ENCODE assay signal across 28 cellular contexts in genomic region chr5:140249536-140249935, GRCh38. TPM values are rescaled to one million over a fixed set of nuclear protein-coding genes. Genes with fewer than 3 reads are reported as not detected.
A peak's percentile ranks its signal among the peaks of the same experiment; 100 is the strongest.
DNase-seq lines count a peak whose midpoint lies in the region; ATAC-seq and TF ChIP-seq lines count a peak whose summit lies in the region.
"Had no signal": no experiment of that assay in that cellular context is flagged by ENCODE, and none has a peak within 500 bp of the region (broad histone marks: within the 10 kb centered on the region; RNA-seq: fewer than 3 reads in every experiment).

No MANE protein-coding gene starts in this region.

- peaks cover 53% of the 10 kb centered on the region for H3K79me2 ChIP-seq in MM.1S (ENCODE audit: low read length)

- H3K27me3 Mint-ChIP-seq in natural killer cell treated with Interleukin-12 subunit alpha and Interleukin-12 subunit beta and Interleukin-15 and Interleukin-18, amount 100 ng/mL, for 72 hours: no peaks in the 10 kb centered on the region
- H3K27me3 Mint-ChIP-seq in natural killer cell (ENCODE audit: low read depth in 2 of 2): no peaks in the 10 kb centered on the region
- no peaks in the 10 kb centered on the region for H3K27me3 Mint-ChIP-seq in activated T-helper 17 cell treated with anti-CD3 and anti-CD28 coated beads, Interleukin-2, amount 50 U/mL, for 72 hours
- H3K27me3 Mint-ChIP-seq: CD4-positive, alpha-beta T cell; naive thymus-derived CD8-positive, alpha-beta T cell had no signal

- in situ Hi-C loops in GM13976 (cut with MboI; ENCODE audit: low sequenced_read_pairs, unreplicated experiment): loop anchor here (25.0 kb wide), 1 partner anchor 463 kb away; the partner anchor contains the start of gene ZMAT2

- intact Hi-C loops in natural killer cell (cut with micrococcal nuclease): no loop called here

- no peak overlapping the region for H2AFZ ChIP-seq in MM.1S (ENCODE audit: low read length)
- H2AFZ ChIP-seq: GM23338, hepatocyte had no signal

- no peaks in the 10 kb centered on the region for H3K27me3 ChIP-seq in MM.1S (replicated peaks; ENCODE audit: insufficient read depth, low read length)
- H3K27me3 ChIP-seq: esophagus squamous epithelium, hepatocyte, left lung, ovary, right atrium auricular region, spleen, tibial artery had no signal

- H3K27ac ChIP-seq in MM.1S (ENCODE audit: low read length): peak overlapping the region; percentile 28; the same call in 1 of the 2 replicates
- H3K27ac ChIP-seq: hepatocyte, ovary, right atrium auricular region, spleen, tibial artery had no signal

- peaks cover 44% of the 10 kb centered on the region for H3K4me1 ChIP-seq in MM.1S (ENCODE audit: low read length)

- peak overlapping the region; percentile 3 for H3K4me3 Mint-ChIP-seq in natural killer cell treated with Interleukin-12 subunit alpha and Interleukin-12 subunit beta and Interleukin-15 and Interleukin-18, amount 100 ng/mL, for 72 hours
- H3K4me3 Mint-ChIP-seq in natural killer cell: no peak overlapping the region
- peak overlapping the region; percentile 17 for H3K4me3 Mint-ChIP-seq in activated T-helper 17 cell treated with anti-CD3 and anti-CD28 coated beads, Interleukin-2, amount 50 U/mL, for 72 hours
- no peak overlapping the region for H3K4me3 Mint-ChIP-seq in stimulated activated effector memory CD8-positive, alpha-beta T cell treated with anti-CD3 and anti-CD28 coated beads, Interleukin-12 subunit alpha, Interleukin-12 subunit beta, amount 100 ng/mL, for 72 hours
- H3K4me3 Mint-ChIP-seq: CD4-positive, alpha-beta T cell; endodermal cell; GM23338; naive thymus-derived CD8-positive, alpha-beta T cell had no signal

- no peak overlapping the region for H3K4me3 ChIP-seq in MM.1S (ENCODE audit: low read length)
- H3K4me3 ChIP-seq: esophagus squamous epithelium, GM23338, hepatocyte, left lung, ovary, right atrium auricular region, spleen, tibial artery had no signal

- peak overlapping the region; percentile 12; the same call in 1 of the 2 replicates for H3K4me2 ChIP-seq in MM.1S (ENCODE audit: low read depth, low read length)
- H3K4me2 ChIP-seq: GM23338, hepatocyte had no signal

- peaks cover 28% of the 10 kb centered on the region for H3F3A ChIP-seq in MM.1S (ENCODE audit: insufficient read depth, low read length)

- H3K4me1 Mint-ChIP-seq in natural killer cell treated with Interleukin-12 subunit alpha and Interleukin-12 subunit beta and Interleukin-15 and Interleukin-18, amount 100 ng/mL, for 72 hours (ENCODE audit: low read depth in 2 of 2): peaks cover 35 to 45% of the 10 kb centered on the region in 2 donors
- H3K4me1 Mint-ChIP-seq in natural killer cell: peaks cover 24 to 41% of the 10 kb centered on the region in 2 donors
- peaks cover 37% of the 10 kb centered on the region for H3K4me1 Mint-ChIP-seq in activated T-helper 17 cell treated with anti-CD3 and anti-CD28 coated beads, Interleukin-2, amount 50 U/mL, for 72 hours
- peaks cover 54% of the 10 kb centered on the region for H3K4me1 Mint-ChIP-seq in stimulated activated effector memory CD8-positive, alpha-beta T cell treated with anti-CD3 and anti-CD28 coated beads, Interleukin-12 subunit alpha, Interleukin-12 subunit beta, amount 100 ng/mL, for 72 hours

- TF ChIP-seq CTCF in natural killer cell (IDR thresholded peaks at IDR 0.05) (no peak), MM.1S (IDR thresholded peaks at IDR 0.05; ENCODE audit: low read length) (no peak), GM13976 (IDR thresholded peaks at IDR 0.05; ENCODE audit: borderline replicate concordance, control extremely low read depth, extremely low read depth, insufficient read depth, missing control alignments) (no peak)

- ATAC-seq in natural killer cell treated with Interleukin-12 subunit alpha and Interleukin-12 subunit beta and Interleukin-15 and Interleukin-18, amount 100 ng/mL, for 72 hours: no peak
- ATAC-seq in natural killer cell (no peak), HG03196 (IDR thresholded peaks at IDR 0.05; ENCODE audit: unreplicated experiment) (no peak)
- no peak for ATAC-seq in activated T-helper 17 cell treated with anti-CD3 and anti-CD28 coated beads, Interleukin-2, amount 50 U/mL, for 72 hours (replicated peaks)
- no peak for ATAC-seq in stimulated activated effector memory CD8-positive, alpha-beta T cell treated with anti-CD3 and anti-CD28 coated beads, Interleukin-12 subunit alpha, Interleukin-12 subunit beta, amount 100 ng/mL, for 72 hours
- ATAC-seq: GM23338; left lung; naive thymus-derived CD8-positive, alpha-beta T cell; stimulated activated naive CD8-positive, alpha-beta T cell treated with anti-CD3 and anti-CD28 coated beads, Interleukin-15, Interleukin-2, amounts not matched to agents 100 U/mL and 50 U/mL, for 24 hours had no signal

- H3K36me3 ChIP-seq in MM.1S (replicated peaks; ENCODE audit: insufficient read depth, low read length): no peaks in the 10 kb centered on the region
- H3K36me3 ChIP-seq: ovary had no signal

- H3K9ac ChIP-seq in MM.1S (ENCODE audit: low read length): no peak overlapping the region

- peaks cover 6% of the 10 kb centered on the region for H3K36me3 Mint-ChIP-seq in natural killer cell treated with Interleukin-12 subunit alpha and Interleukin-12 subunit beta and Interleukin-15 and Interleukin-18, amount 100 ng/mL, for 72 hours
- H3K36me3 Mint-ChIP-seq in natural killer cell: no peaks in the 10 kb centered on the region
- H3K36me3 Mint-ChIP-seq in activated T-helper 17 cell treated with anti-CD3 and anti-CD28 coated beads, Interleukin-2, amount 50 U/mL, for 72 hours (ENCODE audit: low read depth): peaks cover 36% of the 10 kb centered on the region
- H3K36me3 Mint-ChIP-seq in stimulated activated effector memory CD8-positive, alpha-beta T cell treated with anti-CD3 and anti-CD28 coated beads, Interleukin-12 subunit alpha, Interleukin-12 subunit beta, amount 100 ng/mL, for 72 hours: peaks cover 25% of the 10 kb centered on the region

- H3K9me2 ChIP-seq in MM.1S (replicated peaks; ENCODE audit: insufficient read depth, low read length): no peaks in the 10 kb centered on the region

- no peak overlapping the region for H3K27ac Mint-ChIP-seq in natural killer cell treated with Interleukin-12 subunit alpha and Interleukin-12 subunit beta and Interleukin-15 and Interleukin-18, amount 100 ng/mL, for 72 hours
- peak overlapping the region in 1 of 2 donors; percentile 41 for H3K27ac Mint-ChIP-seq in natural killer cell
- no peak overlapping the region for H3K27ac Mint-ChIP-seq in activated T-helper 17 cell treated with anti-CD3 and anti-CD28 coated beads, Interleukin-2, amount 50 U/mL, for 72 hours
- H3K27ac Mint-ChIP-seq in stimulated activated effector memory CD8-positive, alpha-beta T cell treated with anti-CD3 and anti-CD28 coated beads, Interleukin-12 subunit alpha, Interleukin-12 subunit beta, amount 100 ng/mL, for 72 hours: no peak overlapping the region
- H3K27ac Mint-ChIP-seq: endodermal cell, GM23338 had no signal

- no peaks in the 10 kb centered on the region for H3K9me3 ChIP-seq in MM.1S (replicated peaks; ENCODE audit: insufficient read depth, low read length)
- H3K9me3 ChIP-seq: esophagus squamous epithelium, left lung, ovary, right atrium auricular region, spleen, tibial artery had no signal

- H3K9me3 Mint-ChIP-seq in natural killer cell treated with Interleukin-12 subunit alpha and Interleukin-12 subunit beta and Interleukin-15 and Interleukin-18, amount 100 ng/mL, for 72 hours: no peaks in the 10 kb centered on the region
- no peaks in the 10 kb centered on the region for H3K9me3 Mint-ChIP-seq in natural killer cell
- H3K9me3 Mint-ChIP-seq in activated T-helper 17 cell treated with anti-CD3 and anti-CD28 coated beads, Interleukin-2, amount 50 U/mL, for 72 hours: no peaks in the 10 kb centered on the region
- no peaks in the 10 kb centered on the region for H3K9me3 Mint-ChIP-seq in stimulated activated effector memory CD8-positive, alpha-beta T cell treated with anti-CD3 and anti-CD28 coated beads, Interleukin-12 subunit alpha, Interleukin-12 subunit beta, amount 100 ng/mL, for 72 hours
- H3K9me3 Mint-ChIP-seq: CD4-positive, alpha-beta T cell; endodermal cell; GM23338; naive thymus-derived CD8-positive, alpha-beta T cell had no signal

- DNase-seq in natural killer cell treated with Interleukin-12 subunit alpha and Interleukin-12 subunit beta and Interleukin-15 and Interleukin-18, amount 100 ng/mL, for 72 hours (ENCODE audit: low spot score): no peak
- DNase-seq in natural killer cell (no peak), MM.1S (peak; percentile 70), GM13976 (ENCODE audit: low spot score) (no peak)
- no peak for DNase-seq in stimulated activated effector memory CD8-positive, alpha-beta T cell treated with anti-CD3 and anti-CD28 coated beads, Interleukin-12 subunit alpha, Interleukin-12 subunit beta, amount 100 ng/mL, for 72 hours (ENCODE audit: low spot score in 2 of 2)
- DNase-seq: activated CD4-positive, alpha-beta T cell treated with anti-CD3 and anti-CD28 coated beads for 1 hour; activated gamma-delta T cell; amniotic stem cell; CD4-positive, alpha-beta T cell; cortex of kidney; endodermal cell; esophagus squamous epithelium; left lung; naive thymus-derived CD8-positive, alpha-beta T cell; NCI-H2081; NCI-H345; NCI-H82; ovary; SIG-M5; spleen; stimulated activated CD4-positive, alpha-beta T cell treated with anti-CD3 and anti-CD28 coated beads, Interleukin-4, amount 100 ng/mL, for 1 hour; stimulated activated naive CD8-positive, alpha-beta T cell treated with anti-CD3 and anti-CD28 coated beads, Interleukin-15, Interleukin-2, amounts not matched to agents 100 U/mL and 50 U/mL, for 24 hours; tibial artery had no signal

- H4K20me1 ChIP-seq in MM.1S (ENCODE audit: insufficient read depth, low read length): no peaks in the 10 kb centered on the region

RNA-seq across cellular contexts. Expression of gene PFDN1, which starts 53.4 kb away (rescaled TPM):
- total RNA-seq in natural killer cell treated with Interleukin-12 subunit alpha and Interleukin-12 subunit beta and Interleukin-15 and Interleukin-18, amount 100 ng/mL, for 72 hours: 10 to 100 TPM; 49.8 to 62.2 TPM
- total RNA-seq in natural killer cell: 10 to 100 TPM; 28.0 to 39.1 (median 37.6) TPM
- 10 to 100 TPM; 40.1 to 64.1 TPM for total RNA-seq in activated T-helper 17 cell treated with anti-CD3 and anti-CD28 coated beads, Interleukin-2, amount 50 U/mL, for 72 hours

Comparison
In these comparisons a context has a peak if more than half of its experiments do, and no peak if none do; other contexts are left out.
1. H3K4me3 Mint-ChIP-seq: peak in natural killer cell treated with Interleukin-12 subunit alpha and Interleukin-12 subunit beta and Interleukin-15 and Interleukin-18, amount 100 ng/mL, for 72 hours (single experiment) and activated T-helper 17 cell treated with anti-CD3 and anti-CD28 coated beads, Interleukin-2, amount 50 U/mL, for 72 hours (single experiment); none in natural killer cell (single experiment) and stimulated activated effector memory CD8-positive, alpha-beta T cell treated with anti-CD3 and anti-CD28 coated beads, Interleukin-12 subunit alpha, Interleukin-12 subunit beta, amount 100 ng/mL, for 72 hours (single experiment).